1 cellular context compared by ENCODE assay signal in genomic region chr10:13673165-13673564, GRCh38.
TF ChIP-seq lines count a peak whose summit lies in the region.

No MANE protein-coding gene starts in this region.

TF ChIP-seq in HepG2, 621 proteins besides CTCF, POLR2A, EP300 and RAD21 (continued from another document):
- TF ChIP-seq ATF6 (CRISPR knock-in tag; conservative IDR thresholded peaks at IDR 0.05), result no peak
- TF ChIP-seq TAF15 (IDR thresholded peaks at IDR 0.05; ENCODE audit: low read depth, low read length, poor library complexity, severe bottlenecking), result no peak
- TF ChIP-seq ZNF282 (IDR thresholded peaks at IDR 0.05; ENCODE audit: partially characterized antibody), result no peak
- TF ChIP-seq ZNF382 (CRISPR knock-in tag; IDR thresholded peaks at IDR 0.05; ENCODE audit: borderline replicate concordance), result no peak
TF ChIP-seq in HepG2: peak in this region for 0.
